ENCODE assay signal across 8 cellular contexts in the genomic region with DNA sequence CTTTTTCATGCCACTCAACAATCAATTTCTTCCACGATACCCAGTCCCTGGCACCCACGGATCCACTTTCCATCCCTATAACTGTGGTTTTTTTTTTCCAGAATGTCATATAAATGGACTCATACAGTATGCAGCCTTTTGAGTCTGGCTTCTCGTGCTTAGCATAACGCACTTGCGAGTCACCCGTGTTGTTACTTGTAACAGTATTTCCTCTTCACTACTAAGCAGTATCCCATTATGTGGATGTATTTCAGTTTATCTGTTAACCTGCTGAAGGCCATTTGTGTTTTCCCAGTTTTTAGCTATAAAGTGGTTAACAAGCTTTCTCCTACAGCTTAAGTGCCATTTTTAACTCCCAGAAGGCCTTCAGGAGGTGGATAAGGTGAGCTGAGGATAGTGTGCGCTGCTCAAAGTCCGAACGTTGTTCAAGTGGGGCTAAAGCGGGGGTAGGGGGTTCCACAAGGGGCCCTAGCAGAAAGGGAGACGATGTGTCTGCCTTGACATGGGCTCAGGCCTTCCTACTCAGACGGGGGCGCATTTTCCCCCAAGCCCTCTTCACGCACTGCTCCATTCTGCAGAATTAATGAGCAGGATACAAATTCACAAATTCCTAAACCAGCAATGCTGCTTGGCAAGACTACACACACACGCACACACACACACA. TPM values are rescaled to one million over a fixed set of nuclear protein-coding genes. Genes with fewer than 3 reads are reported as not detected.
DNase-seq lines count a peak whose midpoint lies in the region; ATAC-seq, FAIRE-seq and TF ChIP-seq lines count a peak whose summit lies in the region.

No MANE protein-coding gene starts in this region.

- H3K4me3 ChIP-seq in PC-3 (ENCODE audit: low read length) (peak overlapping the region; percentile 97), HepG2 (replicated peaks in 1 of 3; ENCODE audit: insufficient read depth in 1 of 3, low read depth in 2 of 3, low read length in 3 of 3) (peak overlapping the region; percentile 59 to 98 (median 87))

- BruUV-seq in PC-3 (replicated peaks; lab: Mats Ljungman, UMichigan) (TSS peak; percentile 83), HepG2 (replicated peaks; lab: Mats Ljungman, UMichigan) (TSS peak; percentile 71)

- FAIRE-seq in HepG2 (lab: Jason Lieb, UNC): no peak

- H3K27me3 Mint-ChIP-seq in central memory CD8-positive, alpha-beta T cell: no peaks in the 10 kb centered on the region

- TF ChIP-seq EP300 in HepG2 (IDR thresholded peaks at IDR 0.05; ENCODE audit: low read depth in 2 of 2, low read length in 2 of 2) (no peak), HepG2 (CRISPR knock-in tag; IDR thresholded peaks at IDR 0.05; ENCODE audit: borderline replicate concordance) (no peak)

- peaks cover 36% of the 10 kb centered on the region for H3K36me3 Mint-ChIP-seq in central memory CD8-positive, alpha-beta T cell (ENCODE audit: insufficient read depth)

- POLR2A ChIA-PET in HEK293T (lab: Yijun Ruan, JAX) (no interaction called here), PC-3 (lab: Charles Lee; ENCODE audit: unreplicated experiment) (interaction anchor here (0.8 kb wide), 1 partner anchor 62 kb away, joined by 16 read pairs; no protein-coding TSS in a partner anchor), HepG2 (lab: Yijun Ruan, JAX) (interaction anchor here (1.0 kb wide), 1 partner anchor 20 kb away, joined by 3 read pairs; no protein-coding TSS in a partner anchor)

- H3K27me3 ChIP-seq in PC-3 (ENCODE audit: low read length) (no peaks in the 10 kb centered on the region), HepG2 (ENCODE audit: control insufficient read depth in 1 of 2, insufficient read depth in 2 of 2, low read length in 2 of 2) (no peaks in the 10 kb centered on the region; a peak in 1 of 5 replicates)

- H3K9ac ChIP-seq in PC-3 (ENCODE audit: low read length): peak overlapping the region; percentile 98
- H3K9ac ChIP-seq in HepG2 (ENCODE audit: insufficient read depth, low read depth, low read length): peak overlapping the region; percentile 97

- H3K9me2 ChIP-seq in PC-3 (replicated peaks; ENCODE audit: low read length): no peaks in the 10 kb centered on the region

- 3% methylated on average over 14 of the region's 15 CpGs for WGBS in HepG2 (ENCODE audit: low lambda C conversion rate)

- in situ Hi-C loops in HepG2 (cut with HindIII; ENCODE audit: extremely low pct_ligation_motif_present, low pct_unique_long_range_greater_than_20kb): no loop called here

- no peaks in the 10 kb centered on the region for H3K9me3 ChIP-seq in PC-3 (ENCODE audit: low read length)
- H3K9me3 ChIP-seq in HepG2 (ENCODE audit: low read length): no peaks in the 10 kb centered on the region

- H2AFZ ChIP-seq in PC-3 (ENCODE audit: low read length) (peak overlapping the region; percentile 81), HepG2 (ENCODE audit: low read length) (no peak overlapping the region)

- H3K27ac Mint-ChIP-seq in central memory CD8-positive, alpha-beta T cell (ENCODE audit: low read depth): peak overlapping the region; percentile 95

- H3K36me3 ChIP-seq in PC-3 (ENCODE audit: low read depth, low read length) (peaks cover 13% of the 10 kb centered on the region), HepG2 (replicated peaks in 1 of 2; ENCODE audit: control insufficient read depth in 1 of 2, insufficient read depth in 2 of 2, low read length in 2 of 2) (peaks cover under 1 to 19% of the 10 kb centered on the region in 2 experiments; a peak in 2 of 5 replicates)

- H3K4me3 Mint-ChIP-seq in central memory CD8-positive, alpha-beta T cell: peak overlapping the region; percentile 86

- ATAC-seq in PC-3 (peak; percentile 16), HepG2 (peak; percentile 43)
- ATAC-seq in central memory CD8-positive, alpha-beta T cell (replicated peaks; ENCODE audit: extremely low read depth, poor library complexity, severe bottlenecking): no peak
- ATAC-seq in activated CD4-positive, CD25-positive, alpha-beta regulatory T cell treated with anti-CD3 and anti-CD28 coated beads, Interleukin-2, amount 50 U/mL, for 24 hours: no peak

- no peak for TF ChIP-seq RAD21 in HepG2 (CRISPR knock-in tag; IDR thresholded peaks at IDR 0.05)

- peaks cover 71% of the 10 kb centered on the region for H3K4me1 Mint-ChIP-seq in central memory CD8-positive, alpha-beta T cell

- peak overlapping the region; percentile 85 for H3K27ac ChIP-seq in PC-3 (ENCODE audit: low read length)
- H3K27ac ChIP-seq in HepG2 (ENCODE audit: extremely low read length, insufficient read depth, low read length): peak overlapping the region; percentile 98

- H4K20me1 ChIP-seq in PC-3 (ENCODE audit: low read length) (peaks cover 21% of the 10 kb centered on the region), HepG2 (ENCODE audit: insufficient read depth, low read length) (peaks cover 42% of the 10 kb centered on the region)

- intact Hi-C loops in PC-3 (cut with micrococcal nuclease): loop anchor here (5.0 kb wide), 1 partner anchor 330 kb away; a partner anchor contains a TSS
- intact Hi-C loops in HepG2 (cut with micrococcal nuclease; ENCODE audit: unreplicated experiment): loop anchor here (5.0 kb wide), 1 partner anchor 50 kb away; a partner anchor contains a TSS

- no peaks in the 10 kb centered on the region for H3K9me3 Mint-ChIP-seq in central memory CD8-positive, alpha-beta T cell

- 0 out of 4 replicates have a peak, but pooled peaks of 1 of the 2 experiments have one; percentile 13 for TF ChIP-seq POLR2A in HepG2 (IDR thresholded peaks at IDR 0.05; ENCODE audit: insufficient read depth in 1 of 2, low read depth in 2 of 2, low read length in 2 of 2)

- H3K79me2 ChIP-seq in PC-3 (ENCODE audit: low read length) (peaks cover 93% of the 10 kb centered on the region), HepG2 (ENCODE audit: insufficient read depth, low read length) (peaks cover 93% of the 10 kb centered on the region)

- 0 out of 2 replicates have a peak, but pooled peaks have one; percentile 13 for TF ChIP-seq CTCF in PC-3 (conservative IDR thresholded peaks at IDR 0.05; ENCODE audit: low read depth, low read length)
- peak; percentile 39 for TF ChIP-seq CTCF in HepG2 (CRISPR knock-in tag; IDR thresholded peaks at IDR 0.05)

- no peaks in the 10 kb centered on the region for H3F3A ChIP-seq in PC-3 (ENCODE audit: low read length, unreplicated experiment)

- peak overlapping the region; percentile 88 for H3K4me2 ChIP-seq in PC-3 (ENCODE audit: low read length)
- peak overlapping the region; percentile 73 for H3K4me2 ChIP-seq in HepG2 (ENCODE audit: low read depth, low read length)

- CTCF ChIA-PET in HEK293T (lab: Yijun Ruan, JAX): interaction anchor here (0.7 kb wide), 1 partner anchor 80 kb away, joined by 3 read pairs; no protein-coding TSS in a partner anchor
- CTCF ChIA-PET in PC-3 (lab: Charles Lee): no interaction called here
- CTCF ChIA-PET in HepG2 (lab: Yijun Ruan, JAX; ENCODE audit: low intra/inter-chr PET ratio, low total read pairs): no interaction called here

- H3K4me1 ChIP-seq in PC-3 (ENCODE audit: insufficient read depth, low read length): peaks cover 17% of the 10 kb centered on the region
- H3K4me1 ChIP-seq in HepG2 (ENCODE audit: insufficient read depth, low read length): peaks cover 52% of the 10 kb centered on the region

- peak; percentile 53 for DNase-seq in D341Med (ENCODE audit: low spot score)
- DNase-seq in HEK293T (ENCODE audit: extremely low spot score): no peak
- DNase-seq in PC-3: peak; percentile 33
- DNase-seq in central memory CD8-positive, alpha-beta T cell (ENCODE audit: low spot score in 2 of 2): no peak
- DNase-seq in HepG2 (ENCODE audit: low spot score): peak; percentile 16
- peak; percentile 61 for DNase-seq in superior temporal gyrus (ENCODE audit: extremely low spot score)
- no peak for DNase-seq in KG1 (lab: John Stamatoyannopoulos, UW)

RNA-seq across cellular contexts. Expression of a gene that starts 0.8 kb away (rescaled TPM):
- total RNA-seq in PC-3 (2014; rRNA removed): 129 and 136 TPM in 2 replicates
- total RNA-seq in HepG2 (2016; rRNA removed; fragmentation: Illumina TruSeq; extraction: Trizol): 70.8 and 94.6 TPM in 2 replicates
- total RNA-seq in HepG2 (2016; cell fraction: cytosol; rRNA removed; fragmentation: Illumina TruSeq; extraction: Trizol; ENCODE audit: low read depth): 9.0 and 11.2 TPM in 2 replicates
- 68.0 and 86.8 TPM in 2 replicates for total RNA-seq in HepG2 (2016; cell fraction: insoluble cytoplasmic fraction; rRNA removed; fragmentation: Illumina TruSeq; extraction: Trizol)
- 39.0 and 39.7 TPM in 2 replicates for total RNA-seq in HepG2 (2016; cell fraction: membrane; rRNA removed; fragmentation: Illumina TruSeq; extraction: Trizol)
- 58.4 and 70.1 TPM in 2 replicates for total RNA-seq in HepG2 (2016; cell fraction: nucleus; rRNA removed; fragmentation: Illumina TruSeq; extraction: Trizol)
- 78.6 and 86.2 TPM in 2 replicates for polyA plus RNA-seq in HepG2 (2011; rRNA removed)
- polyA plus RNA-seq in HepG2 (2011; cell fraction: cytosol; rRNA removed): 50.2 and 58.9 TPM in 2 replicates
- polyA plus RNA-seq in HepG2 (2011; cell fraction: nucleus; rRNA removed): 99.9 and 117 TPM in 2 replicates
- 46.2 and 48.4 TPM in 2 replicates for polyA plus RNA-seq in HepG2 (2012)
- 2.9 and 3.4 TPM in 2 replicates for polyA plus RNA-seq in HepG2 (2016; cell fraction: cytosol; fragmentation: Illumina TruSeq; extraction: Trizol; ENCODE audit: low read depth)
- polyA plus RNA-seq in HepG2 (2016; cell fraction: insoluble cytoplasmic fraction; fragmentation: Illumina TruSeq; extraction: Trizol; ENCODE audit: low read depth): 65.0 and 73.2 TPM in 2 replicates
- 14.8 and 16.7 TPM in 2 replicates for polyA plus RNA-seq in HepG2 (2016; cell fraction: membrane; fragmentation: Illumina TruSeq; extraction: Trizol; ENCODE audit: low read depth)
- polyA plus RNA-seq in HepG2 (2016; cell fraction: nucleus; fragmentation: Illumina TruSeq; extraction: Trizol; ENCODE audit: insufficient read depth, low read depth): 73.4 and 80.3 TPM in 2 replicates
- 183 and 405 TPM in 2 replicates for polyA minus RNA-seq in HepG2 (2011; rRNA and poly(A)+ RNA removed; ENCODE audit: low replicate concordance)
- 60.8 and 69.1 TPM in 2 replicates for polyA minus RNA-seq in HepG2 (2011; cell fraction: cytosol; rRNA and poly(A)+ RNA removed)
- 94.0 and 140 TPM in 2 replicates for polyA minus RNA-seq in HepG2 (2011; cell fraction: nucleus; rRNA and poly(A)+ RNA removed)

RNA-seq across cellular contexts. Expression of a gene that starts 39.6 kb away (rescaled TPM):
- total RNA-seq in PC-3 (2014; rRNA removed): not detected in 2 replicates
- 0.07 TPM in 1 of 2 replicates, not detected in the other for total RNA-seq in HepG2 (2016; rRNA removed; fragmentation: Illumina TruSeq; extraction: Trizol)
- total RNA-seq in HepG2 (2016; cell fraction: cytosol; rRNA removed; fragmentation: Illumina TruSeq; extraction: Trizol; ENCODE audit: low read depth): not detected in 2 replicates
- total RNA-seq in HepG2 (2016; cell fraction: insoluble cytoplasmic fraction; rRNA removed; fragmentation: Illumina TruSeq; extraction: Trizol): 0.06 TPM in 1 of 2 replicates, not detected in the other
- total RNA-seq in HepG2 (2016; cell fraction: membrane; rRNA removed; fragmentation: Illumina TruSeq; extraction: Trizol): not detected in 2 replicates
- 0.19 TPM in 1 of 2 replicates, not detected in the other for total RNA-seq in HepG2 (2016; cell fraction: nucleus; rRNA removed; fragmentation: Illumina TruSeq; extraction: Trizol)
- polyA plus RNA-seq in HepG2 (2011; rRNA removed): 0.03 and 0.07 TPM in 2 replicates
- 0.01 TPM in 1 of 2 replicates, not detected in the other for polyA plus RNA-seq in HepG2 (2011; cell fraction: cytosol; rRNA removed)
- polyA plus RNA-seq in HepG2 (2011; cell fraction: nucleus; rRNA removed): 0.07 and 0.18 TPM in 2 replicates
- 0.04 and 0.07 TPM in 2 replicates for polyA plus RNA-seq in HepG2 (2012)
- polyA plus RNA-seq in HepG2 (2016; cell fraction: cytosol; fragmentation: Illumina TruSeq; extraction: Trizol; ENCODE audit: low read depth): not detected in 2 replicates
- not detected in 2 replicates for polyA plus RNA-seq in HepG2 (2016; cell fraction: insoluble cytoplasmic fraction; fragmentation: Illumina TruSeq; extraction: Trizol; ENCODE audit: low read depth)
- polyA plus RNA-seq in HepG2 (2016; cell fraction: membrane; fragmentation: Illumina TruSeq; extraction: Trizol; ENCODE audit: low read depth): not detected in 2 replicates
- 0.26 TPM in 1 of 2 replicates, not detected in the other for polyA plus RNA-seq in HepG2 (2016; cell fraction: nucleus; fragmentation: Illumina TruSeq; extraction: Trizol; ENCODE audit: insufficient read depth, low read depth)
- polyA minus RNA-seq in HepG2 (2011; rRNA and poly(A)+ RNA removed; ENCODE audit: low replicate concordance): 0.21 and 0.24 TPM in 2 replicates
- not detected in 2 replicates for polyA minus RNA-seq in HepG2 (2011; cell fraction: cytosol; rRNA and poly(A)+ RNA removed)
- polyA minus RNA-seq in HepG2 (2011; cell fraction: nucleus; rRNA and poly(A)+ RNA removed): 0.12 and 0.13 TPM in 2 replicates

RNA-seq across cellular contexts. Expression of a gene that starts 48.8 kb away (rescaled TPM):
- total RNA-seq in PC-3 (2014; rRNA removed): 40.0 and 66.6 TPM in 2 replicates
- 37.9 and 41.7 TPM in 2 replicates for total RNA-seq in HepG2 (2016; rRNA removed; fragmentation: Illumina TruSeq; extraction: Trizol)
- total RNA-seq in HepG2 (2016; cell fraction: cytosol; rRNA removed; fragmentation: Illumina TruSeq; extraction: Trizol; ENCODE audit: low read depth): 25.3 and 28.6 TPM in 2 replicates
- 30.4 and 39.8 TPM in 2 replicates for total RNA-seq in HepG2 (2016; cell fraction: insoluble cytoplasmic fraction; rRNA removed; fragmentation: Illumina TruSeq; extraction: Trizol)
- 62.1 and 67.2 TPM in 2 replicates for total RNA-seq in HepG2 (2016; cell fraction: membrane; rRNA removed; fragmentation: Illumina TruSeq; extraction: Trizol)
- total RNA-seq in HepG2 (2016; cell fraction: nucleus; rRNA removed; fragmentation: Illumina TruSeq; extraction: Trizol): 22.1 and 39.3 TPM in 2 replicates
- polyA plus RNA-seq in HepG2 (2011; rRNA removed): 11.7 and 12.0 TPM in 2 replicates
- 8.0 and 9.6 TPM in 2 replicates for polyA plus RNA-seq in HepG2 (2011; cell fraction: cytosol; rRNA removed)
- polyA plus RNA-seq in HepG2 (2011; cell fraction: nucleus; rRNA removed): 14.6 and 16.1 TPM in 2 replicates
- 38.7 and 55.5 TPM in 2 replicates for polyA plus RNA-seq in HepG2 (2012)
- 54.7 and 56.1 TPM in 2 replicates for polyA plus RNA-seq in HepG2 (2016; cell fraction: cytosol; fragmentation: Illumina TruSeq; extraction: Trizol; ENCODE audit: low read depth)
- polyA plus RNA-seq in HepG2 (2016; cell fraction: insoluble cytoplasmic fraction; fragmentation: Illumina TruSeq; extraction: Trizol; ENCODE audit: low read depth): 55.4 and 68.5 TPM in 2 replicates
- polyA plus RNA-seq in HepG2 (2016; cell fraction: membrane; fragmentation: Illumina TruSeq; extraction: Trizol; ENCODE audit: low read depth): 93.4 and 96.6 TPM in 2 replicates
- polyA plus RNA-seq in HepG2 (2016; cell fraction: nucleus; fragmentation: Illumina TruSeq; extraction: Trizol; ENCODE audit: insufficient read depth, low read depth): 82.9 and 88.0 TPM in 2 replicates
- 7.3 and 19.3 TPM in 2 replicates for polyA minus RNA-seq in HepG2 (2011; rRNA and poly(A)+ RNA removed; ENCODE audit: low replicate concordance)
- 8.6 and 10.4 TPM in 2 replicates for polyA minus RNA-seq in HepG2 (2011; cell fraction: cytosol; rRNA and poly(A)+ RNA removed)
- 10.8 and 15.2 TPM in 2 replicates for polyA minus RNA-seq in HepG2 (2011; cell fraction: nucleus; rRNA and poly(A)+ RNA removed)

Comparison
In these comparisons a context has a peak if more than half of its experiments do, and no peak if none do; other contexts are left out.
1. DNase-seq: peak in D341Med (single experiment), PC-3 (single experiment), HepG2 (single experiment) and superior temporal gyrus (single experiment); none in HEK293T (single experiment), central memory CD8-positive, alpha-beta T cell (0 of 2) and KG1 (single experiment).
2. ATAC-seq: peak in PC-3 (single experiment) and HepG2 (single experiment); none in central memory CD8-positive, alpha-beta T cell (single experiment) and activated CD4-positive, CD25-positive, alpha-beta regulatory T cell treated with anti-CD3 and anti-CD28 coated beads, Interleukin-2, amount 50 U/mL, for 24 hours (0 of 2).